Comparison of ENCODE assay signal across 10 cellular contexts in the genomic region with DNA sequence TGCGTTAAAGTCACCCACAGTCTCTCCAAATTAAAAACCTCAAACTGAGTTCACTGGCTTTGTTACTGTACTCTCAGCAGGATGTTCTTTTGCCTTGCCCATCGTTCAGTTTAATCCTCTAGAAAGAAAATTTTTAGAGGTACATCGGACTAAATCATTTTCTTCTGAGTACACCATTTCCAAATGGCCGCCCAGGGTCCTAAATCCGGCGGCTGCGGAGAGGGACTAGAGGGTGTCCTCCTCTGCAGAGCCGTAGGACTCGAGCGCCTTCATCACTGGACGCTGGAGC. TPM values are rescaled to one million over a fixed set of nuclear protein-coding genes. Genes with fewer than 3 reads are reported as not detected.
DNase-seq lines count a peak whose midpoint lies in the region; ATAC-seq, FAIRE-seq and TF ChIP-seq lines count a peak whose summit lies in the region.
"Had no signal": no experiment of that assay in that cellular context is flagged by ENCODE, and none has a peak within 500 bp of the region (broad histone marks: within the 10 kb centered on the region; RNA-seq: fewer than 3 reads in every experiment).

No MANE protein-coding gene starts in this region.

- DNase-seq in NCI-H510A treated with DMSO at 0.1 percent for 48 hours (lab: John Stamatoyannopoulos, UW) (peak; percentile 84), NCI-H510A (lab: John Stamatoyannopoulos, UW) (no peak), SK-N-MC (ENCODE audit: low read depth, low spot score) (no peak), hepatocyte (ENCODE audit: low spot score) (peak; percentile 57), stomach (no peak), D721Med (ENCODE audit: insufficient read length, low spot score) (no peak), NCI-H226 (no peak)
- DNase-seq: activated B cell treated with CpG ODN at 0.5 μM for 24 hours, DND-41 had no signal

- peaks cover 21% of the 10 kb centered on the region for H3K79me2 ChIP-seq in hepatocyte

- H3K36me3 ChIP-seq in SK-N-MC (ENCODE audit: insufficient read depth, low read length), result no peaks in the 10 kb centered on the region
- no peaks in the 10 kb centered on the region for H3K36me3 ChIP-seq in hepatocyte (replicated peaks; ENCODE audit: insufficient read depth, low read depth)
- no peaks in the 10 kb centered on the region for H3K36me3 ChIP-seq in stomach

- H3K9me3 ChIP-seq in SK-N-MC (ENCODE audit: low read depth, low read length) (no peaks in the 10 kb centered on the region), hepatocyte (ENCODE audit: low read depth) (no peaks in the 10 kb centered on the region), stomach (no peaks in the 10 kb centered on the region)

- ATAC-seq in HG03460 (IDR thresholded peaks at IDR 0.05; ENCODE audit: unreplicated experiment), result no peak

- peak overlapping the region; percentile 74 for H2AFZ ChIP-seq in hepatocyte

- H3K4me1 ChIP-seq in hepatocyte (ENCODE audit: insufficient read depth) (no peaks in the 10 kb centered on the region), stomach (peaks cover 0 to 26% (median 18%) of the 10 kb centered on the region in 4 donors)

- H3K27ac ChIP-seq in SK-N-MC (no peak overlapping the region), hepatocyte (peak overlapping the region; percentile 77), stomach (peak overlapping the region in 3 of 5 donors; percentile 81 to 83 (median 82))

- H3K9me2 ChIP-seq in hepatocyte (replicated peaks; ENCODE audit: insufficient read depth), result no peaks in the 10 kb centered on the region

- FAIRE-seq in D721Med (lab: Jason Lieb, UNC), result no peak

- peak overlapping the region; percentile 96 for H3K4me3 ChIP-seq in SK-N-MC
- peak overlapping the region; percentile 61 for H3K4me3 ChIP-seq in hepatocyte
- peak overlapping the region; percentile 58 to 81 (median 70) for H3K4me3 ChIP-seq in stomach

- no peak for TF ChIP-seq POLR2A in stomach (IDR thresholded peaks at IDR 0.05)

- H4K20me1 ChIP-seq in hepatocyte (ENCODE audit: insufficient read depth, poor library complexity, severe bottlenecking), result no peaks in the 10 kb centered on the region

- TF ChIP-seq CTCF in hepatocyte (IDR thresholded peaks at IDR 0.05; ENCODE audit: poor library complexity) (no peak), stomach (IDR thresholded peaks at IDR 0.05) (no peak), D721Med (IDR thresholded peaks at IDR 0.05; ENCODE audit: insufficient read depth, missing control alignments) (no peak)

- 2% methylated on average over 11 of the region's 11 CpGs for WGBS in hepatocyte (ENCODE audit: low lambda C conversion rate, missing lambda C conversion rate)
- 2 to 7% (median 5%) methylated on average over 7 to 11 of the region's 11 CpGs for WGBS in stomach, 5 donors

- intact Hi-C loops in stomach (cut with DNase I; ENCODE audit: low total_unique reads), result no loop called here

- peak overlapping the region; percentile 92 for H3K4me2 ChIP-seq in hepatocyte

- no peak for TF ChIP-seq EP300 in stomach (IDR thresholded peaks at IDR 0.05)

- peaks cover 16% of the 10 kb centered on the region for H3K27me3 ChIP-seq in hepatocyte
- peaks cover 0 to 44% (median 22%) of the 10 kb centered on the region in 3 donors for H3K27me3 ChIP-seq in stomach

- H3K9ac ChIP-seq in SK-N-MC (ENCODE audit: insufficient read length), result peak overlapping the region; percentile 91

RNA-seq across cellular contexts. Expression of a gene that starts 1.4 kb away (rescaled TPM):
- total RNA-seq in hepatocyte (9.9 and 11.8 TPM in 2 replicates), stomach (100 to 1,000 TPM in 1 of 5 donors, 10 to 100 TPM in 2, 1 to 10 TPM in 1, under 1 TPM in 1; 0.45 to 163 (median 15.6) TPM)
- polyA plus RNA-seq in hepatocyte (3.0 and 5.2 TPM in 2 replicates), stomach (1 to 10 TPM; 1.6 to 2.4 (median 2.1) TPM)
- total RNA-seq: activated B cell treated with CpG ODN at 0.5 μM for 24 hours had no signal

Comparison
In these comparisons a context has a peak if more than half of its experiments do, and no peak if none do; other contexts are left out.
1. DNase-seq: peak in NCI-H510A treated with DMSO at 0.1 percent for 48 hours (single experiment) and hepatocyte (single experiment); none in NCI-H510A (single experiment), SK-N-MC (single experiment), stomach (single experiment), D721Med (single experiment) and NCI-H226 (single experiment).
2. Peak in every context shown above with its lines, with median percentiles within 50 percentile points of each other: H3K4me3 ChIP-seq.